ENCODE assay signal across 8 cellular contexts in genomic region chr15:88664151-88664778, GRCh38.
A peak's percentile ranks its signal among the peaks of the same experiment; 100 is the strongest.
DNase-seq lines count a peak whose midpoint lies in the region; ATAC-seq, FAIRE-seq and TF ChIP-seq lines count a peak whose summit lies in the region.

No MANE protein-coding gene starts in this region.

- DNase-seq in GM19239 (ENCODE audit: insufficient read length, low spot score) (no peak), SW480 (ENCODE audit: low spot score) (peak; percentile 33), retinal pigment epithelial cell (ENCODE audit: low read depth) (no peak), NOMO-1 treated with dmso at 0.1 percent for 144 hours (lab: John Stamatoyannopoulos, UW; ENCODE audit: unreplicated experiment) (no peak), DMS79 treated with DMSO at 0.1 percent for 48 hours (lab: John Stamatoyannopoulos, UW) (no peak)
- peak in 2 of 3 donors; percentile 25 to 37 for DNase-seq in effector memory CD4-positive, alpha-beta T cell

- FAIRE-seq in GM19239 (lab: Jason Lieb, UNC), result peak; percentile 57

- H3K36me3 ChIP-seq in effector memory CD4-positive, alpha-beta T cell (ENCODE audit: control insufficient read depth, insufficient read depth, low read length), result no peaks in the 10 kb centered on the region

- peak; percentile 12 for TF ChIP-seq CTCF in retinal pigment epithelial cell (conservative IDR thresholded peaks at IDR 0.05; ENCODE audit: low read depth, low read length)

- H3K9me3 ChIP-seq in effector memory CD4-positive, alpha-beta T cell (ENCODE audit: control insufficient read depth, low read length), result no peaks in the 10 kb centered on the region

- ATAC-seq in GM21367 (IDR thresholded peaks at IDR 0.05; ENCODE audit: unreplicated experiment), result no peak
- ATAC-seq in HG02973 (IDR thresholded peaks at IDR 0.05; ENCODE audit: unreplicated experiment), result no peak

- H3K27ac ChIP-seq in effector memory CD4-positive, alpha-beta T cell (ENCODE audit: insufficient read depth, low read length, poor library complexity, severe bottlenecking), result no peak overlapping the region

- peaks cover 3% of the 10 kb centered on the region for H3K4me1 ChIP-seq in effector memory CD4-positive, alpha-beta T cell (ENCODE audit: control insufficient read depth, insufficient read depth, low read length, poor library complexity, severe bottlenecking)

- H3K4me3 ChIP-seq in effector memory CD4-positive, alpha-beta T cell (ENCODE audit: insufficient read depth, low read depth, low read length, poor library complexity, severe bottlenecking), result no peak overlapping the region
- no peak overlapping the region for H3K4me3 ChIP-seq in retinal pigment epithelial cell (ENCODE audit: low read length)

- H3K27me3 ChIP-seq in effector memory CD4-positive, alpha-beta T cell (replicated peaks; ENCODE audit: control insufficient read depth, insufficient read depth, low read length, poor library complexity, severe bottlenecking), result no peaks in the 10 kb centered on the region

Comparison
In these comparisons a context has a peak if more than half of its experiments do, and no peak if none do; other contexts are left out.
1. DNase-seq: peak in SW480 (single experiment) and effector memory CD4-positive, alpha-beta T cell (2 of 3); none in GM19239 (single experiment), retinal pigment epithelial cell (single experiment), NOMO-1 treated with dmso at 0.1 percent for 144 hours (single experiment) and DMS79 treated with DMSO at 0.1 percent for 48 hours (single experiment).